In genomic region chr7:127578036-127578684, GRCh38 we compare ENCODE assay signal across 11 cellular contexts. TPM values are rescaled to one million over a fixed set of nuclear protein-coding genes. Genes with fewer than 3 reads are reported as not detected.
DNase-seq lines count a peak whose midpoint lies in the region; ATAC-seq, FAIRE-seq and TF ChIP-seq lines count a peak whose summit lies in the region.
"Had no signal": no experiment of that assay in that cellular context is flagged by ENCODE, and none has a peak within 500 bp of the region (broad histone marks: within the 10 kb centered on the region; RNA-seq: fewer than 3 reads in every experiment).

No MANE protein-coding gene starts in this region.

- no peak for TF ChIP-seq CTCF in vagina (IDR thresholded peaks at IDR 0.05)

- peaks cover 34% of the 10 kb centered on the region for H3K4me1 ChIP-seq in vagina

- no peak overlapping the region for H3K4me3 ChIP-seq in vagina

- no peak for FAIRE-seq in frontal cortex (lab: Jason Lieb, UNC)

- DNase-seq in Daoy (ENCODE audit: low read depth): peak; percentile 41
- peak; percentile 11 to 18 for DNase-seq in Kasumi-1 (lab: John Stamatoyannopoulos, UW)
- DNase-seq in amniotic epithelial cell (ENCODE audit: low read depth): peak; percentile 27
- peak; percentile 39 to 46 for DNase-seq in lung microvascular endothelial cell (ENCODE audit: low read depth in 2 of 2)
- DNase-seq in vagina (ENCODE audit: extremely low spot score in 2 of 2): no peak
- DNase-seq in frontal cortex (ENCODE audit: low spot score in 2 of 2): no peak
- DNase-seq in kidney tubule cell (ENCODE audit: low spot score): no peak
- DNase-seq: activated gamma-delta T cell, NCI-H510A had no signal

- H3K36me3 ChIP-seq in vagina: peaks cover 0 to 23% of the 10 kb centered on the region in 2 donors

- no peak for ATAC-seq in GM18498 (IDR thresholded peaks at IDR 0.05; ENCODE audit: unreplicated experiment)

- intact Hi-C loops in vagina (cut with DNase I): no loop called here

- TF ChIP-seq POLR2A in vagina (IDR thresholded peaks at IDR 0.05): no peak

- no peak overlapping the region for H3K27ac ChIP-seq in vagina
- H3K27ac ChIP-seq: HL-60 had no signal

- H3K27me3 ChIP-seq in vagina: no peaks in the 10 kb centered on the region

- H3K9me3 ChIP-seq in vagina: no peaks in the 10 kb centered on the region

RNA-seq across cellular contexts. Expression of gene GCC1, which starts 7.2 kb away (rescaled TPM):
- 26.6 and 28.8 TPM in 2 replicates for total RNA-seq in Daoy (2014; rRNA removed; shearing (Covaris generic))
- total RNA-seq in lung microvascular endothelial cell (13.5 and 22.8 TPM in 2 replicates), vagina (10.8 TPM), frontal cortex (13.5 TPM)

RNA-seq across cellular contexts. Expression of gene ARF5, which starts 10.1 kb away (rescaled TPM):
- 155 and 173 TPM in 2 replicates for total RNA-seq in Daoy (2014; rRNA removed; shearing (Covaris generic))
- 122 and 146 TPM in 2 replicates for total RNA-seq in lung microvascular endothelial cell
- 137 TPM for total RNA-seq in vagina
- total RNA-seq in frontal cortex: 102 TPM

RNA-seq across cellular contexts. Expression of gene FSCN3, which starts 15.4 kb away (rescaled TPM):
- total RNA-seq in Daoy (2014; rRNA removed; shearing (Covaris generic)): 1.4 and 1.8 TPM in 2 replicates
- 0.60 and 1.1 TPM in 2 replicates for total RNA-seq in lung microvascular endothelial cell
- 1.7 TPM for total RNA-seq in vagina
- total RNA-seq in frontal cortex: 1.6 TPM

RNA-seq across cellular contexts. Expression of gene PAX4, which starts 39.8 kb away (rescaled TPM):
- total RNA-seq in Daoy (2014; rRNA removed; shearing (Covaris generic)): not detected in 2 replicates
- total RNA-seq in lung microvascular endothelial cell (not detected in 2 replicates), vagina (not detected), frontal cortex (not detected)

Comparison
In these comparisons a context has a peak if more than half of its experiments do, and no peak if none do; other contexts are left out.
1. DNase-seq: peak in Daoy (single experiment), Kasumi-1 (2 of 2), amniotic epithelial cell (single experiment) and lung microvascular endothelial cell (2 of 2); none in vagina (0 of 2), frontal cortex (0 of 2) and kidney tubule cell (single experiment).